In the genomic region with DNA sequence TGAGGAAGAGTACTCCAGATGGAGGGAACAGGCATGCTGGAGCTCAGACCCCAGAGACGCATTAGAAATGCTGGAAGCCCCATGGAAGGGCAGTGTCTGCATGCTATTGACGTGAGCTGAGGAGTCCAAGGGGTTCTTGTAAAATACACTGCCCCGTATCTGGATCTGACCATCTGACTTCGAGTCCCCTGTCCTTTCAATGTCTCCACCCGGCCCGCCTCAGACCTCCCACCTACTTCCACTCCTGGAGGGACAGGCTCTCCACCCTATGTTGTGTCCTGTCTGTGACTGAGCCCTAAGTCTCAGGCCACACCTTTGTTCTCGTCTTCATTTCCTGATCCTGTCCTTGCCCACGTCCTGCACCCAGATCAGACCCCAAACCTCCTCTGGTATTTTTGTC, we compare ENCODE assay signal across 22 cellular contexts.
"Had no signal": no experiment of that assay in that cellular context is flagged by ENCODE, and none has a peak within 500 bp of the region (broad histone marks: within the 10 kb centered on the region; RNA-seq: fewer than 3 reads in every experiment).

No MANE protein-coding gene starts in this region.

- H3K27ac ChIP-seq: coronary artery, dorsolateral prefrontal cortex, epithelial cell of prostate, esophagus squamous epithelium, gastrocnemius medialis, heart right ventricle, left lung, lower lobe of right lung had no signal

- H3K9me3 Mint-ChIP-seq: mesothelial cell of epicardium had no signal

- DNase-seq: dermis blood vessel endothelial cell; dorsolateral prefrontal cortex; effector CD4-positive, alpha-beta T cell; effector memory CD4-positive, alpha-beta T cell; erythroblast; esophagus squamous epithelium; foreskin fibroblast; foreskin melanocyte; gastrocnemius medialis; head of caudate nucleus; heart right ventricle; hippocampal formation; left cardiac atrium; left lung; left ventricle myocardium superior; lower lobe of right lung; mesenchymal stem cell; mucosa of descending colon had no signal

- H3K4me1 Mint-ChIP-seq: mesothelial cell of epicardium had no signal

- H3K36me3 Mint-ChIP-seq: mesothelial cell of epicardium had no signal

- H3K4me3 Mint-ChIP-seq: mesothelial cell of epicardium had no signal

- H3K27ac Mint-ChIP-seq: mesothelial cell of epicardium had no signal

- H3K36me3 ChIP-seq: esophagus squamous epithelium, gastrocnemius medialis, heart right ventricle, left lung, lower lobe of right lung had no signal

- H3K4me3 ChIP-seq: coronary artery, dorsolateral prefrontal cortex, esophagus squamous epithelium, gastrocnemius medialis, heart right ventricle, left lung, lower lobe of right lung, mucosa of descending colon had no signal

- H3K4me1 ChIP-seq: esophagus squamous epithelium, gastrocnemius medialis, left lung, lower lobe of right lung had no signal

- ATAC-seq: esophagus mucosa, gastrocnemius medialis, heart right ventricle, left cardiac atrium, left lung, lower lobe of right lung, mucosa of descending colon had no signal

- H3K27me3 ChIP-seq: esophagus squamous epithelium, gastrocnemius medialis, heart right ventricle, left lung had no signal

- H3K9me3 ChIP-seq: esophagus squamous epithelium, gastrocnemius medialis, heart right ventricle, left lung, lower lobe of right lung had no signal
